ENCODE assay signal across 23 cellular contexts in genomic region chr2:3739313-3739712, GRCh38. TPM values are rescaled to one million over a fixed set of nuclear protein-coding genes. Genes with fewer than 3 reads are reported as not detected.
A peak's percentile ranks its signal among the peaks of the same experiment; 100 is the strongest.
DNase-seq lines count a peak whose midpoint lies in the region; ATAC-seq, FAIRE-seq and TF ChIP-seq lines count a peak whose summit lies in the region.
"Had no signal": no experiment of that assay in that cellular context is flagged by ENCODE, and none has a peak within 500 bp of the region (broad histone marks: within the 10 kb centered on the region; RNA-seq: fewer than 3 reads in every experiment).

No MANE protein-coding gene starts in this region.

- H3K4me3 Mint-ChIP-seq in CD4-positive, alpha-beta memory T cell, result no peak overlapping the region
- H3K4me3 Mint-ChIP-seq: CD8-positive, alpha-beta memory T cell had no signal

- no peaks in the 10 kb centered on the region for H3K4me1 ChIP-seq in H1 (replicated peaks in 1 of 4; ENCODE audit: control insufficient read depth in 3 of 4, insufficient read depth in 4 of 4, low read length in 3 of 4)
- no peaks in the 10 kb centered on the region for H3K4me1 ChIP-seq in spleen
- no peaks in the 10 kb centered on the region for H3K4me1 ChIP-seq in CD4-positive, alpha-beta memory T cell (ENCODE audit: insufficient read depth, low read length)
- H3K4me1 ChIP-seq: A549, HAP-1 had no signal

- H3K18ac ChIP-seq in H1 (ENCODE audit: extremely low read depth, low read length), result no peak overlapping the region

- peak overlapping the region; percentile 63; the same call in 1 of the 2 replicates for H4K8ac ChIP-seq in H1 (ENCODE audit: extremely low read depth, insufficient read depth, low read length)

- no peak for TF ChIP-seq EP300 in H1 (IDR thresholded peaks at IDR 0.05; ENCODE audit: borderline replicate concordance in 1 of 2, low read depth in 2 of 2, low read length in 2 of 2)

- POLR2A ChIA-PET in H1 (lab: Charles Lee; ENCODE audit: partially characterized antibody), result no interaction called here
- POLR2A ChIA-PET in CD4-positive, alpha-beta memory T cell (lab: Charles Lee; ENCODE audit: partially characterized antibody), result no interaction called here

- no peak overlapping the region for H4K91ac ChIP-seq in H1 (replicated peaks; ENCODE audit: insufficient read length, low read length)

- H3K79me1 ChIP-seq in H1 (ENCODE audit: low read depth, low read length), result no peaks in the 10 kb centered on the region

- no peak for ATAC-seq in HG03025 (IDR thresholded peaks at IDR 0.05; ENCODE audit: low FRiP score, unreplicated experiment)

- peaks cover 4 to 21% of the 10 kb centered on the region in 2 donors for H3K27me3 Mint-ChIP-seq in CD4-positive, alpha-beta memory T cell

- H2BK12ac ChIP-seq in H1 (ENCODE audit: low read depth, low read length), result no peak overlapping the region

- no peak overlapping the region for H4K5ac ChIP-seq in H1 (ENCODE audit: insufficient read length, low read depth, low read length)

- no peak overlapping the region for H2BK5ac ChIP-seq in H1 (ENCODE audit: low read depth, low read length)

- H3K36me3 ChIP-seq in SK-N-MC (ENCODE audit: insufficient read depth, low read length), result no peaks in the 10 kb centered on the region
- H3K36me3 ChIP-seq in H1 (ENCODE audit: control insufficient read depth in 2 of 4, insufficient read depth in 4 of 4, low read length in 3 of 4), result no peaks in the 10 kb centered on the region
- no peaks in the 10 kb centered on the region for H3K36me3 ChIP-seq in spleen
- no peaks in the 10 kb centered on the region for H3K36me3 ChIP-seq in CD4-positive, alpha-beta memory T cell (ENCODE audit: insufficient read depth, low read length)
- H3K36me3 ChIP-seq: HAP-1 had no signal

- H3K27me3 ChIP-seq in H1 (replicated peaks in 1 of 4; ENCODE audit: control insufficient read depth in 3 of 4, extremely low read depth in 1 of 4, insufficient read depth in 3 of 4, low read length in 3 of 4) (no peaks in the 10 kb centered on the region; a peak in 1 of 7 replicates), spleen (replicated peaks in 1 of 7) (no peaks in the 10 kb centered on the region)
- H3K27me3 ChIP-seq in CD4-positive, alpha-beta memory T cell (ENCODE audit: insufficient read depth, low read length), result no peaks in the 10 kb centered on the region

- TF ChIP-seq CTCF in H1 (IDR thresholded peaks at IDR 0.05; ENCODE audit: control extremely low read depth in 1 of 3, insufficient read depth in 1 of 3, low read depth in 1 of 3, low read length in 3 of 3), result no peak
- TF ChIP-seq CTCF in spleen (IDR thresholded peaks at IDR 0.05 in 8 of 11, conservative IDR thresholded peaks at IDR 0.05 in 3 of 11), result no peak

- no peaks in the 10 kb centered on the region for H4K20me1 ChIP-seq in H1 (replicated peaks in 1 of 2; ENCODE audit: control insufficient read depth in 1 of 2, insufficient read depth in 2 of 2, low read length in 2 of 2)

- H2BK20ac ChIP-seq in H1 (ENCODE audit: low read length), result no peak overlapping the region

- CTCF ChIA-PET in H1 (lab: Charles Lee; ENCODE audit: partially characterized antibody), result interaction anchor here (1.0 to 9.8 kb wide), 10 partner anchors 10 to 630 kb away, joined by 3 to 79 read pairs (median 6); no protein-coding TSS in a partner anchor
- CTCF ChIA-PET in CD4-positive, alpha-beta memory T cell (lab: Charles Lee; ENCODE audit: partially characterized antibody), result no interaction called here

- no peak overlapping the region for H3K56ac ChIP-seq in H1 (replicated peaks; ENCODE audit: insufficient read length, low read depth, low read length)

- H2BK120ac ChIP-seq in H1 (replicated peaks; ENCODE audit: low read depth, low read length), result no peak overlapping the region

- H3K14ac ChIP-seq in H1 (ENCODE audit: insufficient read length), result no peak overlapping the region

- DNase-seq in DMS 273 (lab: John Stamatoyannopoulos, UW; ENCODE audit: unreplicated experiment), result peak; percentile 22
- DNase-seq in DMS 273 treated with DMSO at 0.1 percent for 48 hours (lab: John Stamatoyannopoulos, UW), result no peak
- DNase-seq in SK-N-MC (ENCODE audit: low read depth, low spot score), result no peak
- no peak for DNase-seq in H1 (ENCODE audit: low read depth in 1 of 2, low spot score in 2 of 2)
- peak; percentile 72 for DNase-seq in spleen
- DNase-seq in CD4-positive, alpha-beta memory T cell, result no peak
- DNase-seq in NK-92 (lab: John Stamatoyannopoulos, UW; ENCODE audit: unreplicated experiment), result no peak
- DNase-seq: AML-193; CD8-positive, alpha-beta memory T cell; COR-L47; DMS153; DMS79; GDM1 had no signal

- H2BK15ac ChIP-seq in H1 (ENCODE audit: low read length), result no peak overlapping the region

- intact Hi-C loops in spleen (cut with DNase I; ENCODE audit: low total_unique reads), result no loop called here
- intact Hi-C loops in CD4-positive, alpha-beta memory T cell (cut with micrococcal nuclease), result loop anchor here (5.0 kb wide), 1 partner anchor 43 kb away; no protein-coding TSS in a partner anchor

- H3K4ac ChIP-seq in H1 (replicated peaks; ENCODE audit: insufficient read length, low read depth, low read length), result no peak overlapping the region

- no peak overlapping the region for H3K27ac Mint-ChIP-seq in CD4-positive, alpha-beta memory T cell
- H3K27ac Mint-ChIP-seq: CD8-positive, alpha-beta memory T cell had no signal

- H3K9me3 Mint-ChIP-seq in CD4-positive, alpha-beta memory T cell, result no peaks in the 10 kb centered on the region
- H3K9me3 Mint-ChIP-seq: CD8-positive, alpha-beta memory T cell had no signal

- WGBS in H1 (ENCODE audit: extremely low coverage in 1 of 2, insufficient coverage in 1 of 2, insufficient read length in 1 of 2, insufficient replicate concordance in 2 of 2, low coverage in 1 of 2, low lambda C conversion rate in 2 of 2, missing lambda C conversion rate in 1 of 2), 2 experiments, result 91% methylated on average over 15 of the region's 19 CpGs; no CpG with 5 or more reads in 1 of the 2 experiments
- WGBS in spleen, 5 donors, result 90 to 98% (median 95%) methylated on average over 19 of the region's 19 CpGs

- no peaks in the 10 kb centered on the region for H3K36me3 Mint-ChIP-seq in CD4-positive, alpha-beta memory T cell
- H3K36me3 Mint-ChIP-seq: CD8-positive, alpha-beta memory T cell had no signal

- H2AFZ ChIP-seq in H1 (ENCODE audit: low read length), result no peak overlapping the region

- H3K23ac ChIP-seq in H1 (ENCODE audit: insufficient read length), result no peak overlapping the region

- H3K4me2 ChIP-seq in H1 (ENCODE audit: insufficient read depth in 1 of 2, low read depth in 2 of 2, low read length in 2 of 2), result no peak overlapping the region
- H3K4me2 ChIP-seq: A549 had no signal

- no peaks in the 10 kb centered on the region for H3K23me2 ChIP-seq in H1 (ENCODE audit: low read depth, low read length)

- H3K27ac ChIP-seq in SK-N-MC (peak overlapping the region; percentile 87), H1 (ENCODE audit: low read depth, low read length) (no peak overlapping the region), spleen (no peak overlapping the region)
- H3K27ac ChIP-seq in CD4-positive, alpha-beta memory T cell (ENCODE audit: low read depth, low read length), result no peak overlapping the region
- H3K27ac ChIP-seq: 22Rv1, A549 had no signal

- H3K9ac ChIP-seq in SK-N-MC (ENCODE audit: insufficient read length) (no peak overlapping the region), H1 (replicated peaks in 1 of 4; ENCODE audit: extremely low read depth in 1 of 4, low read depth in 3 of 4, low read length in 3 of 4) (no peak overlapping the region)

- no peak for TF ChIP-seq RAD21 in H1 (IDR thresholded peaks at IDR 0.05 in 1 of 2, conservative IDR thresholded peaks at IDR 0.05 in 1 of 2; ENCODE audit: low read depth in 2 of 2, low read length in 2 of 2)

- H2AK5ac ChIP-seq in H1 (ENCODE audit: low read depth, low read length), result no peak overlapping the region

- no peak overlapping the region for H3K4me3 ChIP-seq in SK-N-MC
- no peak overlapping the region for H3K4me3 ChIP-seq in H1 (ENCODE audit: extremely low read depth in 1 of 4, insufficient read depth in 2 of 4, low read depth in 3 of 4, low read length in 4 of 4)
- H3K4me3 ChIP-seq in spleen, result no peak overlapping the region
- no peak overlapping the region for H3K4me3 ChIP-seq in CD4-positive, alpha-beta memory T cell (ENCODE audit: low read length in 2 of 2)
- H3K4me3 ChIP-seq: A549, HAP-1 had no signal

- FAIRE-seq in H1 (lab: Jason Lieb, UNC), result no peak
- FAIRE-seq: A549, GM12892, GM18507 had no signal

- no peaks in the 10 kb centered on the region for H3K79me2 ChIP-seq in H1 (ENCODE audit: control insufficient read depth in 1 of 2, insufficient read depth in 2 of 2, low read length in 2 of 2)

- no peaks in the 10 kb centered on the region for H3K4me1 Mint-ChIP-seq in CD4-positive, alpha-beta memory T cell
- H3K4me1 Mint-ChIP-seq: CD8-positive, alpha-beta memory T cell had no signal

- H3K9me3 ChIP-seq in SK-N-MC (ENCODE audit: low read depth, low read length), result no peaks in the 10 kb centered on the region
- peaks cover 0 to 4% of the 10 kb centered on the region in 2 experiments; a peak in 1 of 4 replicates for H3K9me3 ChIP-seq in H1 (ENCODE audit: insufficient read depth in 2 of 2, low read depth in 1 of 2, low read length in 1 of 2)
- no peaks in the 10 kb centered on the region for H3K9me3 ChIP-seq in spleen
- no peaks in the 10 kb centered on the region for H3K9me3 ChIP-seq in CD4-positive, alpha-beta memory T cell (ENCODE audit: control insufficient read depth in 1 of 2, low read length in 2 of 2)
- H3K9me3 ChIP-seq: A549, HAP-1 had no signal

- TF ChIP-seq POLR2A in H1 (IDR thresholded peaks at IDR 0.05; ENCODE audit: control extremely low read depth in 1 of 2, low read depth in 2 of 2, low read length in 2 of 2), result no peak
- TF ChIP-seq POLR2A in spleen (IDR thresholded peaks at IDR 0.05), result no peak

TF ChIP-seq in H1, 55 proteins besides CTCF, POLR2A, EP300 and RAD21:
- TF ChIP-seq TCF12 (IDR thresholded peaks at IDR 0.05; ENCODE audit: low read depth, low read length) (no peak), MAFK (IDR thresholded peaks at IDR 0.05; ENCODE audit: low read depth, low read length) (no peak), CREB1 (IDR thresholded peaks at IDR 0.05) (no peak)
TF ChIP-seq in H1: peak in this region for 0.

RNA-seq across cellular contexts. Expression of gene DCDC2C, which starts 35.9 kb away (rescaled TPM):
- total RNA-seq in H1 (2021; fragmentation: NEBNext Ultra II Directional; extraction: Animal tissue kit (Norgen Biotek cat#: 25700)), result not detected in 2 replicates
- polyA plus RNA-seq in H1 (2011; rRNA removed), result 0.50 and 0.91 TPM in 2 replicates
- polyA plus RNA-seq in H1 (2011; cell fraction: cytosol; rRNA removed), result 0.52 TPM
- 2.6 TPM for polyA plus RNA-seq in H1 (2011; cell fraction: nucleus; rRNA removed)
- polyA plus RNA-seq in H1 (2012, experiment 1 of 2), result 0.40 to 0.93 TPM (median 0.68 TPM) in 4 replicates
- not detected for polyA plus RNA-seq in H1 (2012, experiment 2 of 2)
- 0.04 TPM for polyA plus RNA-seq in H1 (2013, experiment 1 of 2)
- polyA plus RNA-seq in H1 (2013, experiment 2 of 2), result 0.09 TPM
- not detected in 2 replicates for polyA minus RNA-seq in H1 (2011; rRNA and poly(A)+ RNA removed)
- not detected for polyA minus RNA-seq in H1 (2011; cell fraction: cytosol; rRNA and poly(A)+ RNA removed)
- 3.4 TPM for polyA minus RNA-seq in H1 (2011; cell fraction: nucleus; rRNA and poly(A)+ RNA removed)
- not detected for total RNA-seq in spleen
- polyA plus RNA-seq in spleen, result under 1 TPM in 2 of 3 donors, not detected in 1; 0.03 to 0.22 TPM
- total RNA-seq in CD4-positive, alpha-beta memory T cell, result not detected
- not detected for polyA plus RNA-seq in CD4-positive, alpha-beta memory T cell
- total RNA-seq: CD8-positive, alpha-beta memory T cell; Daoy; H4; HT-29 had no signal
- polyA plus RNA-seq: A549; BJ; CD8-positive, alpha-beta memory T cell had no signal

Comparison
In these comparisons a context has a peak if more than half of its experiments do, and no peak if none do; other contexts are left out.
1. DNase-seq: peak in DMS 273 (single experiment) and spleen (single experiment); none in DMS 273 treated with DMSO at 0.1 percent for 48 hours (single experiment), SK-N-MC (single experiment), H1 (0 of 2), CD4-positive, alpha-beta memory T cell (0 of 5) and NK-92 (single experiment).